ENCODE assay signal across 12 cellular contexts in the genomic region with DNA sequence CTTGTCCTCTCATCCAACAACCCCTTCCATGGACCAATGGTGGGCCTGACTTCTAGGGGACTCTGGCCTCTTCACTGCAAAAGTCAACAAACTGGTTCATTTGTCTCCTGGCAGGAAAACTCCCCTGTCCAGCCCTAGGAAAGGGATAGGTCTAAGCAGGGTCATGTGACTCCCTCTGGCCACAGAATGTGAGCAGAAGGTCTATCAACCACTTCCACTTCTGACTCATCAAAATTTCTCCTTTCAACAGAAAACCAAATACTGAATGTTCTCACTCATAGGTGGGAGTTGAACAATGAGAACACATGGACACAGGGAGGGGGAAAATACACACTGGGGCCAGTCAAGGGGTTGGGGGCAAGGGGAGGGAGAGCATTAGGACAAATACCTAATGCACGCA. TPM values are rescaled to one million over a fixed set of nuclear protein-coding genes. Genes with fewer than 3 reads are reported as not detected.
DNase-seq lines count a peak whose midpoint lies in the region; ATAC-seq, FAIRE-seq and TF ChIP-seq lines count a peak whose summit lies in the region.
"Had no signal": no experiment of that assay in that cellular context is flagged by ENCODE, and none has a peak within 500 bp of the region (broad histone marks: within the 10 kb centered on the region; RNA-seq: fewer than 3 reads in every experiment).

No MANE protein-coding gene starts in this region.

- TF ChIP-seq CTCF in bronchial epithelial cell (IDR thresholded peaks at IDR 0.05; ENCODE audit: insufficient read depth, low read length, severe bottlenecking) = no peak
- TF ChIP-seq CTCF in OCI-LY7 (conservative IDR thresholded peaks at IDR 0.05; ENCODE audit: low read length) = no peak

- H3K36me3 ChIP-seq in bronchial epithelial cell (ENCODE audit: control insufficient read depth, insufficient read depth, low read length) (no peaks in the 10 kb centered on the region), OCI-LY7 (ENCODE audit: insufficient read depth, low read length) (no peaks in the 10 kb centered on the region)
- H3K36me3 ChIP-seq: ascending aorta, BLaER1 had no signal

- H4K20me1 ChIP-seq in OCI-LY7 (ENCODE audit: insufficient read depth, low read length) = no peaks in the 10 kb centered on the region
- H4K20me1 ChIP-seq: BLaER1 had no signal

- peaks cover 0 to 2% (median 1%) of the 10 kb centered on the region in 3 donors for H3K9me3 Mint-ChIP-seq in T-cell

- H3K27me3 Mint-ChIP-seq in T-cell = peaks cover 0 to 10% of the 10 kb centered on the region in 2 donors

- peak; percentile 51 for DNase-seq in Caki2 (ENCODE audit: low read depth)
- DNase-seq in HuH-7 (ENCODE audit: low spot score) = peak; percentile 74
- peak; percentile 10 for DNase-seq in bronchial epithelial cell (ENCODE audit: low read depth)
- no peak for DNase-seq in T-cell
- no peak for DNase-seq in NCI-H2107 treated with DMSO at 0.1 percent for 48 hours (lab: John Stamatoyannopoulos, UW; ENCODE audit: unreplicated experiment)
- DNase-seq in activated CD4-positive, alpha-beta T cell treated with anti-CD3 and anti-CD28 coated beads for 1 hour = no peak
- no peak for DNase-seq in OCI-LY7 (ENCODE audit: low spot score)
- DNase-seq: NCI-H1092 had no signal

- no peaks in the 10 kb centered on the region for H3K9me3 ChIP-seq in OCI-LY7 (ENCODE audit: low read length)
- H3K9me3 ChIP-seq: ascending aorta had no signal

- no peaks in the 10 kb centered on the region for H3K36me3 Mint-ChIP-seq in T-cell

- no peak overlapping the region for H3K4me3 ChIP-seq in bronchial epithelial cell (ENCODE audit: low read depth, low read length)
- H3K4me3 ChIP-seq in OCI-LY7 (ENCODE audit: low read depth, low read length, poor library complexity, severe bottlenecking) = no peak overlapping the region
- H3K4me3 ChIP-seq: ascending aorta, BLaER1 had no signal

- H3K27ac Mint-ChIP-seq in T-cell = no peak overlapping the region

- H3K4me2 ChIP-seq in OCI-LY7 (ENCODE audit: low read length) = no peak overlapping the region
- H3K4me2 ChIP-seq: BLaER1 had no signal

- H2AFZ ChIP-seq in OCI-LY7 (ENCODE audit: low read length) = no peak overlapping the region

- H3K4me1 Mint-ChIP-seq in T-cell = no peaks in the 10 kb centered on the region

- BruUV-seq in OCI-LY7 (replicated peaks; lab: Mats Ljungman, UMichigan) = no TSS peak

- CTCF ChIA-PET in T-cell (lab: Charles Lee) (no interaction called here), OCI-LY7 (lab: Charles Lee; ENCODE audit: unreplicated experiment) (no interaction called here)

- intact Hi-C loops in OCI-LY7 (cut with micrococcal nuclease; ENCODE audit: unreplicated experiment) = no loop called here

- H3K27ac ChIP-seq in OCI-LY7 (ENCODE audit: low read depth, low read length, poor library complexity, severe bottlenecking) = no peak overlapping the region
- H3K27ac ChIP-seq: ascending aorta, BLaER1 had no signal

- peak; percentile 64 for ATAC-seq in GM19372 (IDR thresholded peaks at IDR 0.05; ENCODE audit: low read depth, unreplicated experiment)
- no peak for ATAC-seq in T-cell (replicated peaks in 1 of 4)

- POLR2A ChIA-PET in T-cell (lab: Charles Lee) (no interaction called here), OCI-LY7 (lab: Charles Lee) (no interaction called here)

- H3K4me3 Mint-ChIP-seq in T-cell = no peak overlapping the region

- no peaks in the 10 kb centered on the region for H3K79me2 ChIP-seq in OCI-LY7 (ENCODE audit: insufficient read depth, low read depth, low read length)

- H3K4me1 ChIP-seq in OCI-LY7 (ENCODE audit: insufficient read depth, low read length, poor library complexity, severe bottlenecking) = no peaks in the 10 kb centered on the region
- H3K4me1 ChIP-seq: ascending aorta, BLaER1 had no signal

- H3K27me3 ChIP-seq in bronchial epithelial cell (ENCODE audit: control insufficient read depth, insufficient read depth, low read length) = no peaks in the 10 kb centered on the region
- H3K27me3 ChIP-seq: ascending aorta, BLaER1 had no signal

- no peak for FAIRE-seq in bronchial epithelial cell (lab: Jason Lieb, UNC)

- in situ Hi-C loops in Caki2 (cut with HindIII; ENCODE audit: low pct_unique_long_range_greater_than_20kb, low sequenced_read_pairs) = no loop called here

- H3K9me2 ChIP-seq in OCI-LY7 (ENCODE audit: insufficient read depth, low read length) = no peaks in the 10 kb centered on the region

RNA-seq across cellular contexts. Expression of a gene that starts 1.3 kb away (rescaled TPM):
- not detected in 2 replicates for total RNA-seq in Caki2 (2014; rRNA removed; shearing (Covaris generic); ENCODE audit: low replicate concordance)
- total RNA-seq in bronchial epithelial cell (not detected in 2 replicates), T-cell (not detected), OCI-LY7 (2022) (not detected in 2 replicates)
- not detected in 2 replicates for total RNA-seq in OCI-LY7 (2014; rRNA removed; shearing (Covaris generic))
- total RNA-seq: activated CD8-positive, alpha-beta memory T cell treated with anti-CD3 and anti-CD28 coated beads for 36 hours; ascending aorta had no signal

Comparison
In these comparisons a context has a peak if more than half of its experiments do, and no peak if none do; other contexts are left out.
1. DNase-seq: peak in Caki2 (single experiment), HuH-7 (single experiment) and bronchial epithelial cell (single experiment); none in T-cell (0 of 34), NCI-H2107 treated with DMSO at 0.1 percent for 48 hours (single experiment), activated CD4-positive, alpha-beta T cell treated with anti-CD3 and anti-CD28 coated beads for 1 hour (single experiment) and OCI-LY7 (single experiment).